Comparison of ENCODE assay signal across 15 cellular contexts in genomic region chr5:160744253-160745112, GRCh38.
DNase-seq lines count a peak whose midpoint lies in the region; TF ChIP-seq lines count a peak whose summit lies in the region.
"Had no signal": no experiment of that assay in that cellular context is flagged by ENCODE, and none has a peak within 500 bp of the region (broad histone marks: within the 10 kb centered on the region; RNA-seq: fewer than 3 reads in every experiment).

No MANE protein-coding gene starts in this region.

- no peaks in the 10 kb centered on the region for H3K9me3 ChIP-seq in BLaER1 treated with 17β-estradiol and CSF1 and Interleukin-3, amounts not matched to agents 10 nM and 100 nM (replicated peaks in 1 of 11)
- H3K9me3 ChIP-seq in neural progenitor cell (ENCODE audit: low read depth): no peaks in the 10 kb centered on the region
- H3K9me3 ChIP-seq: SJSA1 had no signal

- H3K9me3 Mint-ChIP-seq in brain: no peaks in the 10 kb centered on the region
- H3K9me3 Mint-ChIP-seq in neural progenitor cell: no peaks in the 10 kb centered on the region
- no peaks in the 10 kb centered on the region for H3K9me3 Mint-ChIP-seq in progenitor cell of endocrine pancreas (ENCODE audit: low read depth)
- H3K9me3 Mint-ChIP-seq: CD8-positive, alpha-beta T cell had no signal

- H2AFZ ChIP-seq in KMS-11 (ENCODE audit: low read depth) (peak overlapping the region; percentile 38), neural progenitor cell (replicated peaks) (peak overlapping the region; percentile 66)

- peaks cover 35 to 64% (median 61%) of the 10 kb centered on the region in 10 experiments for H3K4me1 ChIP-seq in BLaER1 treated with 17β-estradiol and CSF1 and Interleukin-3, amounts not matched to agents 10 nM and 100 nM
- H3K4me1 ChIP-seq in KMS-11 (ENCODE audit: low read depth, poor library complexity, severe bottlenecking): peaks cover 84% of the 10 kb centered on the region
- H3K4me1 ChIP-seq in neural progenitor cell: peaks cover 21% of the 10 kb centered on the region
- H3K4me1 ChIP-seq: SJSA1 had no signal

- H3K27me3 ChIP-seq in BLaER1 treated with 17β-estradiol and CSF1 and Interleukin-3, amounts not matched to agents 10 nM and 100 nM: no peaks in the 10 kb centered on the region
- no peaks in the 10 kb centered on the region for H3K27me3 ChIP-seq in KMS-11 (ENCODE audit: insufficient read depth, low read depth)
- H3K27me3 ChIP-seq in neural progenitor cell: no peaks in the 10 kb centered on the region

- peak overlapping the region in 4 of 5 experiments; percentile 31 to 97 (median 72) for H3K27ac Mint-ChIP-seq in brain
- no peak overlapping the region for H3K27ac Mint-ChIP-seq in neural progenitor cell
- no peak overlapping the region for H3K27ac Mint-ChIP-seq in progenitor cell of endocrine pancreas
- H3K27ac Mint-ChIP-seq: CD8-positive, alpha-beta T cell had no signal

- H4K20me1 ChIP-seq in BLaER1 treated with 17β-estradiol and CSF1 and Interleukin-3, amounts not matched to agents 10 nM and 100 nM: no peaks in the 10 kb centered on the region
- H4K20me1 ChIP-seq in KMS-11 (ENCODE audit: insufficient read depth) (no peaks in the 10 kb centered on the region), neural progenitor cell (ENCODE audit: low read depth) (no peaks in the 10 kb centered on the region)

- H3K36me3 Mint-ChIP-seq in brain (no peaks in the 10 kb centered on the region), neural progenitor cell (no peaks in the 10 kb centered on the region), progenitor cell of endocrine pancreas (ENCODE audit: insufficient read depth) (no peaks in the 10 kb centered on the region)
- H3K36me3 Mint-ChIP-seq: CD8-positive, alpha-beta T cell had no signal

- peaks cover 81% of the 10 kb centered on the region for H3K4me1 Mint-ChIP-seq in brain
- H3K4me1 Mint-ChIP-seq in neural progenitor cell: peaks cover 28% of the 10 kb centered on the region
- H3K4me1 Mint-ChIP-seq in progenitor cell of endocrine pancreas (ENCODE audit: low read depth): peaks cover 5% of the 10 kb centered on the region

- H3K4me3 Mint-ChIP-seq in brain: no peak overlapping the region
- no peak overlapping the region for H3K4me3 Mint-ChIP-seq in neural progenitor cell
- no peak overlapping the region for H3K4me3 Mint-ChIP-seq in progenitor cell of endocrine pancreas (ENCODE audit: low read depth)
- H3K4me3 Mint-ChIP-seq: CD8-positive, alpha-beta T cell had no signal

- H3K79me2 ChIP-seq in KMS-11 (ENCODE audit: insufficient read depth, low read depth): no peaks in the 10 kb centered on the region
- no peaks in the 10 kb centered on the region for H3K79me2 ChIP-seq in neural progenitor cell (ENCODE audit: low read depth)

- peak overlapping the region in 2 of 11 experiments; percentile 25 to 60; a peak in 2 of 22 replicates for H3K27ac ChIP-seq in BLaER1 treated with 17β-estradiol and CSF1 and Interleukin-3, amounts not matched to agents 10 nM and 100 nM
- H3K27ac ChIP-seq in KMS-11 (peak overlapping the region; percentile 63), neural progenitor cell (no peak overlapping the region)
- H3K27ac ChIP-seq: SJSA1 had no signal

- TF ChIP-seq CTCF in KMS-11 (conservative IDR thresholded peaks at IDR 0.05; ENCODE audit: low read depth, low read length) (no peak), brain (conservative IDR thresholded peaks at IDR 0.05) (no peak), neural progenitor cell (IDR thresholded peaks at IDR 0.05) (no peak), progenitor cell of endocrine pancreas (IDR thresholded peaks at IDR 0.05; ENCODE audit: unreplicated experiment) (no peak)

- peaks cover 7% of the 10 kb centered on the region for H3F3A ChIP-seq in neural progenitor cell (ENCODE audit: low read depth)

- no peaks in the 10 kb centered on the region for H3K36me3 ChIP-seq in BLaER1 treated with 17β-estradiol and CSF1 and Interleukin-3, amounts not matched to agents 10 nM and 100 nM
- no peaks in the 10 kb centered on the region for H3K36me3 ChIP-seq in KMS-11 (ENCODE audit: insufficient read depth)
- H3K36me3 ChIP-seq in neural progenitor cell: no peaks in the 10 kb centered on the region
- H3K36me3 ChIP-seq: SJSA1 had no signal

- no peak overlapping the region for H3K9ac ChIP-seq in BLaER1 treated with 17β-estradiol and CSF1 and Interleukin-3, amounts not matched to agents 10 nM and 100 nM
- H3K9ac ChIP-seq in KMS-11 (no peak overlapping the region; the same call in 1 of the 2 replicates), neural progenitor cell (no peak overlapping the region)

- H3K27me3 Mint-ChIP-seq in brain (peaks cover 6% of the 10 kb centered on the region), neural progenitor cell (ENCODE audit: insufficient read depth, low read depth) (peaks cover 5% of the 10 kb centered on the region), progenitor cell of endocrine pancreas (no peaks in the 10 kb centered on the region)

- H3K4me2 ChIP-seq in BLaER1 treated with 17β-estradiol and CSF1 and Interleukin-3, amounts not matched to agents 10 nM and 100 nM: peak overlapping the region; percentile 10 to 88 (median 74); a peak in 19 of 22 replicates
- H3K4me2 ChIP-seq in KMS-11 (peak overlapping the region; percentile 63; the same call in 1 of the 2 replicates), neural progenitor cell (peak overlapping the region; percentile 21)

- DNase-seq in neural progenitor cell (ENCODE audit: low spot score) (peak; percentile 31), progenitor cell of endocrine pancreas (ENCODE audit: low spot score, unreplicated experiment) (no peak), NOMO-1 treated with dmso at 0.1 percent for 144 hours (lab: John Stamatoyannopoulos, UW; ENCODE audit: unreplicated experiment) (no peak)
- DNase-seq in effector CD8-positive, alpha-beta T cell (lab: John Stamatoyannopoulos, UW): no peak
- no peak for DNase-seq in activated T-cell treated with anti-CD3 and anti-CD28 coated beads, Interleukin-2, amount 50 U/mL, for 1 hour
- DNase-seq: Calu3; CD8-positive, alpha-beta T cell; NCI-H1048; NCI-H1694; NCI-H2081 treated with DMSO at 0.1 percent for 48 hours; NCI-H510A had no signal

- no peak overlapping the region for H3K4me3 ChIP-seq in BLaER1 treated with 17β-estradiol and CSF1 and Interleukin-3, amounts not matched to agents 10 nM and 100 nM
- H3K4me3 ChIP-seq in KMS-11 (IDR thresholded peaks at IDR 0.05; ENCODE audit: insufficient read depth, low read depth, low read length) (no peak overlapping the region), neural progenitor cell (no peak overlapping the region)
- H3K4me3 ChIP-seq: SJSA1 had no signal

Comparison
In these comparisons a context has a peak if more than half of its experiments do, and no peak if none do; other contexts are left out.
1. H3K4me2 ChIP-seq: peak in every context shown above with its lines; median percentile 74 in BLaER1 treated with 17β-estradiol and CSF1 and Interleukin-3, amounts not matched to agents 10 nM and 100 nM; 63 in KMS-11; 21 in neural progenitor cell.
2. H3K27ac Mint-ChIP-seq: peak in brain (4 of 5); none in neural progenitor cell (single experiment) and progenitor cell of endocrine pancreas (single experiment).